ENCODE assay signal across 8 cellular contexts in the genomic region with DNA sequence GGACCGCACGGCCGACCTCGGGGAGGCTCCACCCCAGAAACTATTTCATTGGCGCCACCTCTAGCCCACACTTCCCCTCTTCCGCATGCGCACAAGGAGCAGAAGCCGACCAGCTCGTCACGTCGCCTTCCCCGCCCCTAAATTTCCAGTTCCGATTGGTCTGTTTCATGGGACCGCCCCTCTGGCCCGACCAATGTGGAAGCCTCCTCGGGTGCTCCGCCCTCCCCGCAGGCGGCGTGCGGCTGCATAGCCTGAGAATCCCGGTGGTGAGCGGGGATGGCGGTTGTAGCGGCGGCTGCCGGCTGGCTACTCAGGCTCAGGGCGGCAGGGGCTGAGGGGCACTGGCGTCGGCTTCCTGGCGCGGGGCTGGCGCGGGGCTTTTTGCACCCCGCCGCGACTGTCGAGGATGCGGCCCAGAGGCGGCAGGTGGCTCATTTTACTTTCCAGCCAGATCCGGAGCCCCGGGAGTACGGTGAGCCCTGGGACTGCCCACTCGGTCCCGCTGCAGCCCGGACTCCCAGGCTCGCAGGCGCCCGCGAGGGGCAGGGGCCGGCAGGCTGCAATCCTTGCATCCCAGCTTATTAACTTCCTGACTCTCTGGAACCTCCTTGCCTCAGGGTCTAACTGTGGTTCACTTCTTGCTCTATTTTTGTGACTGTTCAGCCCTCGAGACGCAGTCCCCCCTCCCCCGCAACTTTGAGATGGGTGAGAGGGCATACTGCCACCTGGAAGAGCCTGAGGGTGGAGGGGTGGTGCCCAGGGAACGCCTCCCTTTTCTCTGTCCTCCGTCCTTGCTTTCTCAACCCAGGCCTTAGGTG. TPM values are rescaled to one million over a fixed set of nuclear protein-coding genes. Genes with fewer than 3 reads are reported as not detected.
A peak's percentile ranks its signal among the peaks of the same experiment; 100 is the strongest.
DNase-seq lines count a peak whose midpoint lies in the region; ATAC-seq and TF ChIP-seq lines count a peak whose summit lies in the region.

A gene (plus strand): TSS at position 254 of the 818 bp plus-strand sequence. CDS start 23 bp downstream, at position 277.

- H3K27me3 ChIP-seq in H7 (ENCODE audit: control insufficient read depth, insufficient read depth, low read length) = no peaks in the 10 kb centered on the region; the same call in 1 of the 2 replicates

- peak within 1 kb of the TSS; percentile 86 to 94 for H3K27ac Mint-ChIP-seq in natural killer cell treated with Interleukin-12 subunit alpha and Interleukin-12 subunit beta and Interleukin-15 and Interleukin-18, amount 100 ng/mL, for 72 hours

- peak; percentile 99 for DNase-seq in ELF-1 (ENCODE audit: low read depth, low spot score)
- DNase-seq in H7 = peak; percentile 95
- peak; percentile 100 for DNase-seq in M059J (ENCODE audit: low read depth)
- DNase-seq in SHP77 (lab: John Stamatoyannopoulos, UW) = peak; percentile 98 to 99
- DNase-seq in activated effector memory CD4-positive, alpha-beta T cell treated with Interleukin-2 at 50 U/mL for 16 hours = peak; percentile 98
- peak; percentile 98 for DNase-seq in fibroblast of pulmonary artery (ENCODE audit: low read depth)
- DNase-seq in natural killer cell treated with Interleukin-12 subunit alpha and Interleukin-12 subunit beta and Interleukin-15 and Interleukin-18, amount 100 ng/mL, for 72 hours (ENCODE audit: low spot score) = peak; percentile 99
- peak; percentile 96 for DNase-seq in stimulated activated naive CD8-positive, alpha-beta T cell treated with anti-CD3 and anti-CD28 coated beads, Interleukin-15, Interleukin-2, amounts not matched to agents 100 U/mL and 50 U/mL, for 24 hours

- H3K27me3 Mint-ChIP-seq in natural killer cell treated with Interleukin-12 subunit alpha and Interleukin-12 subunit beta and Interleukin-15 and Interleukin-18, amount 100 ng/mL, for 72 hours = peaks cover 8 to 9% of the 10 kb centered on the region in 2 donors

- no peaks in the 10 kb centered on the region for H3K36me3 ChIP-seq in H7 (replicated peaks; ENCODE audit: control insufficient read depth, insufficient read depth, low read length)

- no peak for TF ChIP-seq CTCF in fibroblast of pulmonary artery (IDR thresholded peaks at IDR 0.05; ENCODE audit: low read length, missing control alignments)

- peak; percentile 99 for ATAC-seq in natural killer cell treated with Interleukin-12 subunit alpha and Interleukin-12 subunit beta and Interleukin-15 and Interleukin-18, amount 100 ng/mL, for 72 hours
- ATAC-seq in stimulated activated naive CD8-positive, alpha-beta T cell treated with anti-CD3 and anti-CD28 coated beads, Interleukin-15, Interleukin-2, amounts not matched to agents 100 U/mL and 50 U/mL, for 24 hours = peak; percentile 99

- H3K9me3 Mint-ChIP-seq in natural killer cell treated with Interleukin-12 subunit alpha and Interleukin-12 subunit beta and Interleukin-15 and Interleukin-18, amount 100 ng/mL, for 72 hours = no peaks in the 10 kb centered on the region

- no peaks in the 10 kb centered on the region for H3K36me3 Mint-ChIP-seq in natural killer cell treated with Interleukin-12 subunit alpha and Interleukin-12 subunit beta and Interleukin-15 and Interleukin-18, amount 100 ng/mL, for 72 hours

- peak within 1 kb of the TSS; percentile 89 for H3K4me3 Mint-ChIP-seq in natural killer cell treated with Interleukin-12 subunit alpha and Interleukin-12 subunit beta and Interleukin-15 and Interleukin-18, amount 100 ng/mL, for 72 hours

- H3K4me3 ChIP-seq in H7 (ENCODE audit: insufficient read depth, low read depth, low read length) (peak within 1 kb of the TSS; percentile 79), fibroblast of pulmonary artery (replicated peaks; ENCODE audit: low read depth, low read length) (peak within 1 kb of the TSS; percentile 73)

- peaks cover 12 to 18% of the 10 kb centered on the region in 2 donors for H3K4me1 Mint-ChIP-seq in natural killer cell treated with Interleukin-12 subunit alpha and Interleukin-12 subunit beta and Interleukin-15 and Interleukin-18, amount 100 ng/mL, for 72 hours (ENCODE audit: low read depth in 2 of 2)

RNA-seq across cellular contexts. Expression of the gene that starts here (rescaled TPM):
- total RNA-seq in H7 (2014; rRNA removed; shearing (Covaris generic)) = 17.4 and 19.4 TPM in 2 replicates
- total RNA-seq in M059J (2014; rRNA removed; shearing (Covaris generic)) = 11.6 and 17.9 TPM in 2 replicates
- 10 to 100 TPM; 15.3 to 19.2 TPM for total RNA-seq in natural killer cell treated with Interleukin-12 subunit alpha and Interleukin-12 subunit beta and Interleukin-15 and Interleukin-18, amount 100 ng/mL, for 72 hours

Comparison
In these comparisons a context has a peak if more than half of its experiments do, and no peak if none do; other contexts are left out.
1. Peak in every context shown above with its lines: DNase-seq, ATAC-seq and H3K4me3 ChIP-seq.